20 cellular contexts compared by ENCODE assay signal in genomic region chr2:173872714-173873113, GRCh38.
A peak's percentile ranks its signal among the peaks of the same experiment; 100 is the strongest.
DNase-seq lines count a peak whose midpoint lies in the region; ATAC-seq and TF ChIP-seq lines count a peak whose summit lies in the region.
"Had no signal": no experiment of that assay in that cellular context is flagged by ENCODE, and none has a peak within 500 bp of the region (broad histone marks: within the 10 kb centered on the region; RNA-seq: fewer than 3 reads in every experiment).

No MANE protein-coding gene starts in this region.

- no peaks in the 10 kb centered on the region for H3K4me1 Mint-ChIP-seq in MCF 10A (ENCODE audit: insufficient read depth, unreplicated experiment)
- H3K4me1 Mint-ChIP-seq: activated CD4-positive, alpha-beta T cell treated with anti-CD3 and anti-CD28 coated beads, Interleukin-2, amount 10 ng/mL, durations not matched to agents 24 days and 14 days; endodermal cell had no signal

- 78% methylated on average over 5 of the region's 5 CpGs for WGBS in mammary epithelial cell (ENCODE audit: low coverage, missing lambda C conversion rate)

- TF ChIP-seq CTCF in mammary epithelial cell (conservative IDR thresholded peaks at IDR 0.05 in 1 of 2, IDR thresholded peaks at IDR 0.05 in 1 of 2; ENCODE audit: extremely low read depth in 1 of 2, insufficient read depth in 1 of 2, low read depth in 1 of 2, low read length in 2 of 2) (no peak), MCF 10A (IDR thresholded peaks at IDR 0.05; ENCODE audit: unreplicated experiment) (no peak), RWPE1 (conservative IDR thresholded peaks at IDR 0.05; ENCODE audit: low read depth) (no peak), lower lobe of right lung (IDR thresholded peaks at IDR 0.05) (no peak)

- H3K36me3 Mint-ChIP-seq in MCF 10A (ENCODE audit: insufficient read depth, unreplicated experiment) = no peaks in the 10 kb centered on the region
- H3K36me3 Mint-ChIP-seq: memory B cell had no signal

- H3K4me3 Mint-ChIP-seq in MCF 10A (ENCODE audit: unreplicated experiment) = no peak overlapping the region
- H3K4me3 Mint-ChIP-seq: activated CD4-positive, alpha-beta T cell treated with anti-CD3 and anti-CD28 coated beads, Interleukin-2, amount 10 ng/mL, durations not matched to agents 24 days and 14 days; activated naive CD4-positive, alpha-beta T cell treated with anti-CD3 and anti-CD28 coated beads for 36 hours; activated T-cell treated with anti-CD3 and anti-CD28 coated beads, Interleukin-2, amount 50 U/mL, for 72 hours; endodermal cell; memory B cell had no signal

- H3K36me3 ChIP-seq in mammary epithelial cell (ENCODE audit: insufficient read depth, low read length) = no peaks in the 10 kb centered on the region
- H3K36me3 ChIP-seq in lower lobe of right lung = no peaks in the 10 kb centered on the region

- H3K4me2 ChIP-seq in mammary epithelial cell (ENCODE audit: insufficient read depth, low read depth, low read length) = no peak overlapping the region
- H3K4me2 ChIP-seq: SK-N-SH had no signal

- H3K27me3 Mint-ChIP-seq in MCF 10A (ENCODE audit: insufficient read depth, unreplicated experiment) = peaks cover 19% of the 10 kb centered on the region

- CTCF ChIA-PET in mammary epithelial cell (lab: Charles Lee; ENCODE audit: low non-redundant PET) = no interaction called here
- CTCF ChIA-PET in MCF 10A (lab: Yijun Ruan, JAX) = interaction anchor here (1.6 kb wide), 1 partner anchor 11 kb away, joined by 4 read pairs; no protein-coding TSS in a partner anchor
- CTCF ChIA-PET in RWPE1 (lab: Yijun Ruan, JAX) = interaction anchor here (0.6 kb wide), 1 partner anchor 476 kb away, joined by 3 read pairs; no protein-coding TSS in a partner anchor

- POLR2A ChIA-PET in MCF 10A (lab: Yijun Ruan, JAX) = no interaction called here
- POLR2A ChIA-PET in RWPE1 (lab: Yijun Ruan, JAX; ENCODE audit: low non-redundant PET) = no interaction called here

- DNase-seq in mammary epithelial cell (peak; percentile 27), MCF 10A (ENCODE audit: unreplicated experiment) (no peak), RWPE1 (ENCODE audit: low spot score) (peak; percentile 30), lower lobe of right lung (no peak), NCI-H446 treated with DMSO at 0.1 percent for 48 hours (lab: John Stamatoyannopoulos, UW) (no peak), inferior parietal cortex (ENCODE audit: extremely low spot score) (no peak)
- no peak for DNase-seq in activated naive CD4-positive, alpha-beta T cell treated with Interleukin-2 at 50 U/mL for 16 hours
- DNase-seq in activated CD4-positive, alpha-beta T cell treated with anti-CD3 and anti-CD28 coated beads for 48 hours = no peak
- DNase-seq: activated CD4-positive, alpha-beta T cell treated with anti-CD3 and anti-CD28 coated beads, Interleukin-2, amount 10 ng/mL, durations not matched to agents 24 days and 14 days; activated naive CD4-positive, alpha-beta T cell treated with anti-CD3 and anti-CD28 coated beads for 36 hours; activated T-cell treated with anti-CD3 and anti-CD28 coated beads, Interleukin-2, amount 50 U/mL, for 72 hours; cortex of kidney; endodermal cell; GOT3; NCI-H1417 treated with DMSO at 0.1 percent for 48 hours; NCI-H2081 treated with DMSO at 0.1 percent for 48 hours; SK-N-SH; stimulated activated CD8-positive, alpha-beta memory T cell treated with anti-CD3 and anti-CD28 coated beads, Interleukin-4, amount 100 ng/mL, for 48 hours; T-helper 2 cell had no signal

- dilution Hi-C loops in mammary epithelial cell (cut with HindIII; ENCODE audit: low sequenced_read_pairs) = no loop called here

- no peaks in the 10 kb centered on the region for H4K20me1 ChIP-seq in mammary epithelial cell (ENCODE audit: insufficient read depth, low read length)

- H3K4me1 ChIP-seq in mammary epithelial cell (ENCODE audit: insufficient read depth, low read length) = no peaks in the 10 kb centered on the region
- no peaks in the 10 kb centered on the region for H3K4me1 ChIP-seq in lower lobe of right lung

- in situ Hi-C loops in mammary epithelial cell (cut with MboI; ENCODE audit: low sequenced_read_pairs in 2 of 2) = no loop called here

- H3K9me3 Mint-ChIP-seq in MCF 10A (ENCODE audit: unreplicated experiment) = no peaks in the 10 kb centered on the region
- H3K9me3 Mint-ChIP-seq: activated CD4-positive, alpha-beta T cell treated with anti-CD3 and anti-CD28 coated beads, Interleukin-2, amount 10 ng/mL, durations not matched to agents 24 days and 14 days; activated naive CD4-positive, alpha-beta T cell treated with anti-CD3 and anti-CD28 coated beads for 36 hours; activated T-cell treated with anti-CD3 and anti-CD28 coated beads, Interleukin-2, amount 50 U/mL, for 72 hours; endodermal cell; memory B cell had no signal

- H3K27ac ChIP-seq in mammary epithelial cell (ENCODE audit: insufficient read depth, low read depth, low read length) = no peak overlapping the region
- no peak overlapping the region for H3K27ac ChIP-seq in RWPE1
- no peak overlapping the region for H3K27ac ChIP-seq in lower lobe of right lung

- peak overlapping the region; percentile 11 for H2AFZ ChIP-seq in mammary epithelial cell (ENCODE audit: low read depth, low read length)

- H3K4me3 ChIP-seq in mammary epithelial cell (replicated peaks in 1 of 3; ENCODE audit: insufficient read depth in 1 of 3, low read depth in 2 of 3, low read length in 3 of 3) (no peak overlapping the region), lower lobe of right lung (no peak overlapping the region)

- peaks cover 4% of the 10 kb centered on the region for H3K27me3 ChIP-seq in mammary epithelial cell (ENCODE audit: insufficient read depth, low read length)
- H3K27me3 ChIP-seq in lower lobe of right lung (ENCODE audit: low read depth) = no peaks in the 10 kb centered on the region

- intact Hi-C loops in mammary epithelial cell (cut with micrococcal nuclease) (no loop called here), MCF 10A (cut with micrococcal nuclease) (no loop called here), lower lobe of right lung (cut with DNase I) (no loop called here)

- no peak overlapping the region for H3K27ac Mint-ChIP-seq in MCF 10A (ENCODE audit: low read depth, unreplicated experiment)
- H3K27ac Mint-ChIP-seq: activated CD4-positive, alpha-beta T cell treated with anti-CD3 and anti-CD28 coated beads, Interleukin-2, amount 10 ng/mL, durations not matched to agents 24 days and 14 days; activated naive CD4-positive, alpha-beta T cell treated with anti-CD3 and anti-CD28 coated beads for 36 hours; activated T-cell treated with anti-CD3 and anti-CD28 coated beads, Interleukin-2, amount 50 U/mL, for 72 hours; endodermal cell; memory B cell had no signal

- no TSS peak for BruUV-seq in mammary epithelial cell (replicated peaks; lab: Mats Ljungman, UMichigan)
- no TSS peak for BruUV-seq in MCF 10A (replicated peaks; lab: Mats Ljungman, UMichigan)

- ATAC-seq in lower lobe of right lung = peak; percentile 36 to 49
- ATAC-seq: activated T-cell treated with anti-CD3 and anti-CD28 coated beads, Interleukin-2, amount 50 U/mL, for 72 hours had no signal

- no peak overlapping the region for H3K9ac ChIP-seq in mammary epithelial cell (ENCODE audit: insufficient read depth, low read length)
- H3K9ac ChIP-seq: SK-N-SH had no signal

- H3K9me3 ChIP-seq in mammary epithelial cell (replicated peaks; ENCODE audit: insufficient read depth, low read length) (no peaks in the 10 kb centered on the region), lower lobe of right lung (no peaks in the 10 kb centered on the region)
- H3K9me3 ChIP-seq: SK-N-SH had no signal

- H3K79me2 ChIP-seq in mammary epithelial cell (ENCODE audit: insufficient read depth, low read length) = no peaks in the 10 kb centered on the region

Comparison
In these comparisons a context has a peak if more than half of its experiments do, and no peak if none do; other contexts are left out.
1. DNase-seq: peak in mammary epithelial cell (single experiment) and RWPE1 (single experiment); none in MCF 10A (single experiment), lower lobe of right lung (single experiment), NCI-H446 treated with DMSO at 0.1 percent for 48 hours (single experiment), activated naive CD4-positive, alpha-beta T cell treated with Interleukin-2 at 50 U/mL for 16 hours (single experiment), activated CD4-positive, alpha-beta T cell treated with anti-CD3 and anti-CD28 coated beads for 48 hours (single experiment) and inferior parietal cortex (single experiment).